ENCODE assay signal across 2 cellular contexts in the genomic region with DNA sequence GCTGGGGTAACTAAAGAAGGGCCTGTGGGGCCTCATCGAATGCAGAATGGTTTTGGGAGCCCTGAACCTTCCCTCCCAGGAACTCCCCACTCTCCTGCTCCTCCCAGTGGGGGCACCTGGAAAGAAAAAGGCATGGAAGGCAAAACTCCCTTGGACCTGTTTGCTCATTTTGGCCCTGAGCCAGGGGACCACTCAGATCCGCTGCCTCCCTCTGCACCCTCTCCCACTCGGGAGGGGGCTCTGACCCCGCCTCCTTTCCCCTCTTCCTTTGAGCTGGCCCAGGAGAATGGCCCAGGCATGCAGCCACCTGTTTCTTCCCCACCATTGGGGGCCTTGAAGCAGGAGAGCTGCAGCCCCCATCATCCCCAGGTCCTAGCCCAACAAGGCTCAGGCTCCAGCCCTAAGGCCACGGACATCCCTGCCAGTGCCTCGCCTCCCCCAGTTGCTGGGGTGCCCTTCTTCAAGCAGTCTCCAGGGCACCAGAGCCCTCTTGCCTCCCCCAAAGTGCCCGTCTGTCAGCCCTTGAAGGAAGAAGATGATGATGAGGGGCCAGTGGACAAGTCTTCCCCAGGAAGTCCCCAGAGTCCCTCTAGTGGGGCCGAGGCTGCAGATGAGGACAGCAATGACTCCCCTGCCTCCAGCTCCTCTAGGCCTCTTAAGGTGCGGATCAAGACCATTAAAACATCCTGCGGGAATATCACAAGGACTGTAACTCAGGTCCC.
TF ChIP-seq lines count a peak whose summit lies in the region.

No MANE protein-coding gene starts in this region.

TF ChIP-seq in HepG2, 621 proteins besides CTCF, POLR2A, EP300 and RAD21:
- TF ChIP-seq POLR2AphosphoS5 (IDR thresholded peaks at IDR 0.05; ENCODE audit: low read depth, low read length) (peak; percentile 8; the same call in 1 of the 2 replicates), ZC3H13 (CRISPR knock-in tag; IDR thresholded peaks at IDR 0.05) (peak; percentile 85), ATAD3A (CRISPR knock-in tag; IDR thresholded peaks at IDR 0.05) (no peak), ZNF775 (CRISPR knock-in tag; IDR thresholded peaks at IDR 0.05; ENCODE audit: borderline replicate concordance) (no peak), KDM2A (CRISPR knock-in tag; IDR thresholded peaks at IDR 0.05; ENCODE audit: borderline replicate concordance, low read depth) (no peak), TOPORS (CRISPR knock-in tag; IDR thresholded peaks at IDR 0.05) (no peak)

TF ChIP-seq in H1, 55 proteins besides CTCF, POLR2A, EP300 and RAD21:
- TF ChIP-seq CTBP2 (IDR thresholded peaks at IDR 0.05; ENCODE audit: borderline replicate concordance, insufficient read depth, insufficient read length, low read length) (no peak), HDAC2 (IDR thresholded peaks at IDR 0.05; ENCODE audit: borderline replicate concordance in 1 of 2, low read depth in 2 of 2, low read length in 2 of 2) (no peak), NRF1 (IDR thresholded peaks at IDR 0.05; ENCODE audit: low read depth, low read length) (no peak), CBX8 (IDR thresholded peaks at IDR 0.05; ENCODE audit: borderline replicate concordance, low read depth, low read length) (no peak), NANOG (IDR thresholded peaks at IDR 0.05; ENCODE audit: insufficient read depth, low read depth, low read length, poor library complexity, severe bottlenecking) (no peak)
